Comparison of ENCODE assay signal across 9 cellular contexts in the genomic region with DNA sequence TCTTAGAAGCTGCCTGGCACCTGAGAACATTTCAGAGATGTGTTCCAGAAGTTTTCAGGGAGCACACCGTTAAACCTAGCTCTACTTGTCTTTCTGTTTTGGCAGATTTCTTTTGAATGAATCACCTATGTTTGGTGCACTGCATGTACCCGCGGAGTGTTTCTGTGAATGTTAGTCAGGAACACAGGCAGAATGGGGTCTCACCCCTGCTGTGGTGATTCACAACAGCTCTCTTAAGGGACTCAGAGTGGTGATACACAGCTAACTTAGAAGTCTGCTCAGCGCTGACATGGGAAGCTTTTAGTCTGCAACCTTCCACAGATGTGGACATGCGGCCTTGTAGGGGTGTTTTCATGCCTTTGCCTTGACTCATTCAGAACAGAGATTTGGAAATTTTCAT. TPM values are rescaled to one million over a fixed set of nuclear protein-coding genes. Genes with fewer than 3 reads are reported as not detected.
A peak's percentile ranks its signal among the peaks of the same experiment; 100 is the strongest.
DNase-seq lines count a peak whose midpoint lies in the region; ATAC-seq and TF ChIP-seq lines count a peak whose summit lies in the region.
"Had no signal": no experiment of that assay in that cellular context is flagged by ENCODE, and none has a peak within 500 bp of the region (broad histone marks: within the 10 kb centered on the region; RNA-seq: fewer than 3 reads in every experiment).

No MANE protein-coding gene starts in this region.

- no peak overlapping the region for H3K4me2 ChIP-seq in OCI-LY7 (ENCODE audit: low read length)

- CTCF ChIA-PET in OCI-LY7 (lab: Charles Lee; ENCODE audit: unreplicated experiment) = no interaction called here

- DNase-seq in HT1080 (ENCODE audit: low read depth) (peak; percentile 95), caudate nucleus (lab: John Stamatoyannopoulos, UW) (peak in 19 of 61 donors; percentile 7 to 60 (median 27)), kidney epithelial cell (ENCODE audit: low read depth) (peak; percentile 92), upper lobe of right lung (no peak), MV-4-11 (lab: John Stamatoyannopoulos, UW) (no peak), OCI-LY7 (ENCODE audit: low spot score) (no peak), NCI-H2107 (lab: John Stamatoyannopoulos, UW) (no peak)

- no peak for TF ChIP-seq CTCF in kidney epithelial cell (IDR thresholded peaks at IDR 0.05; ENCODE audit: insufficient read depth, low read length, poor library complexity, severe bottlenecking)
- no peak for TF ChIP-seq CTCF in upper lobe of right lung (IDR thresholded peaks at IDR 0.05)
- no peak for TF ChIP-seq CTCF in OCI-LY7 (conservative IDR thresholded peaks at IDR 0.05; ENCODE audit: low read length)

- no peaks in the 10 kb centered on the region for H3K27me3 ChIP-seq in kidney epithelial cell (ENCODE audit: control insufficient read depth, insufficient read depth, low read length)
- no peaks in the 10 kb centered on the region for H3K27me3 ChIP-seq in upper lobe of right lung

- BruUV-seq in OCI-LY7 (replicated peaks; lab: Mats Ljungman, UMichigan) = no TSS peak

- POLR2A ChIA-PET in OCI-LY7 (lab: Charles Lee) = interaction anchor here (0.6 to 1.4 kb wide), 5 partner anchors 11 to 981 kb away, joined by 3 to 5 read pairs (median 3); no protein-coding TSS in a partner anchor

- no peaks in the 10 kb centered on the region for H3K4me1 ChIP-seq in upper lobe of right lung
- H3K4me1 ChIP-seq in OCI-LY7 (ENCODE audit: insufficient read depth, low read length, poor library complexity, severe bottlenecking) = no peaks in the 10 kb centered on the region

- no peaks in the 10 kb centered on the region for H3K36me3 ChIP-seq in kidney epithelial cell (ENCODE audit: control insufficient read depth, insufficient read depth, low read length)
- peaks cover 34% of the 10 kb centered on the region for H3K36me3 ChIP-seq in upper lobe of right lung
- peaks cover 85% of the 10 kb centered on the region for H3K36me3 ChIP-seq in OCI-LY7 (ENCODE audit: insufficient read depth, low read length)

- no peaks in the 10 kb centered on the region for H4K20me1 ChIP-seq in OCI-LY7 (ENCODE audit: insufficient read depth, low read length)

- H3K4me3 ChIP-seq in kidney epithelial cell (ENCODE audit: low read depth, low read length) = no peak overlapping the region
- no peak overlapping the region for H3K4me3 ChIP-seq in upper lobe of right lung
- no peak overlapping the region for H3K4me3 ChIP-seq in OCI-LY7 (ENCODE audit: low read depth, low read length, poor library complexity, severe bottlenecking)

- intact Hi-C loops in upper lobe of right lung (cut with DNase I) = no loop called here
- intact Hi-C loops in OCI-LY7 (cut with micrococcal nuclease; ENCODE audit: unreplicated experiment) = no loop called here

- H3K9me2 ChIP-seq in OCI-LY7 (ENCODE audit: insufficient read depth, low read length) = no peaks in the 10 kb centered on the region

- peak; percentile 59 for ATAC-seq in upper lobe of right lung
- no peak for ATAC-seq in HG02885 (IDR thresholded peaks at IDR 0.05; ENCODE audit: poor library complexity, unreplicated experiment)

- H2AFZ ChIP-seq in OCI-LY7 (ENCODE audit: low read length) = no peak overlapping the region

- H3K9me3 ChIP-seq in upper lobe of right lung (no peaks in the 10 kb centered on the region), OCI-LY7 (ENCODE audit: low read length) (no peaks in the 10 kb centered on the region)

- H3K27ac ChIP-seq in caudate nucleus (ENCODE audit: low read depth, low read length) = peak overlapping the region; percentile 77
- peak overlapping the region; percentile 48 for H3K27ac ChIP-seq in upper lobe of right lung
- no peak overlapping the region for H3K27ac ChIP-seq in OCI-LY7 (ENCODE audit: low read depth, low read length, poor library complexity, severe bottlenecking)

- no peaks in the 10 kb centered on the region for H3K79me2 ChIP-seq in OCI-LY7 (ENCODE audit: insufficient read depth, low read depth, low read length)

RNA-seq across cellular contexts. Expression of gene TSEN2, which starts 24.0 kb away (rescaled TPM):
- total RNA-seq in HT1080 (2014; rRNA removed; shearing (Covaris generic)) = 14.8 and 20.2 TPM in 2 replicates
- polyA plus RNA-seq in HT1080 (2015; cell fraction: cytosol; rRNA removed) = 11.9 TPM in 2 replicates
- polyA plus RNA-seq in HT1080 (2015; cell fraction: nucleus; rRNA removed) = 31.1 and 32.7 TPM in 2 replicates
- total RNA-seq in kidney epithelial cell = 8.4 and 11.4 TPM in 2 replicates
- total RNA-seq in upper lobe of right lung = 16.0 TPM
- total RNA-seq in OCI-LY7 (2014; rRNA removed; shearing (Covaris generic)) = 33.2 and 40.7 TPM in 2 replicates
- total RNA-seq in OCI-LY7 (2022) = 30.7 and 41.4 TPM in 2 replicates

RNA-seq across cellular contexts. Expression of gene MKRN2OS, which starts 37.0 kb away (rescaled TPM):
- total RNA-seq in HT1080 (2014; rRNA removed; shearing (Covaris generic)) = not detected in 2 replicates
- polyA plus RNA-seq in HT1080 (2015; cell fraction: cytosol; rRNA removed) = not detected in 2 replicates
- not detected in 2 replicates for polyA plus RNA-seq in HT1080 (2015; cell fraction: nucleus; rRNA removed)
- total RNA-seq in kidney epithelial cell (0.14 and 1.3 TPM in 2 replicates), upper lobe of right lung (not detected), OCI-LY7 (2022) (not detected in 2 replicates)
- total RNA-seq in OCI-LY7 (2014; rRNA removed; shearing (Covaris generic)) = 0.28 TPM in 1 of 2 replicates, not detected in the other
- polyA plus RNA-seq: IgD-negative memory B cell had no signal

RNA-seq across cellular contexts. Expression of gene MKRN2, which starts 48.6 kb away (rescaled TPM):
- 37.3 and 39.3 TPM in 2 replicates for total RNA-seq in HT1080 (2014; rRNA removed; shearing (Covaris generic))
- polyA plus RNA-seq in HT1080 (2015; cell fraction: cytosol; rRNA removed) = 34.5 and 40.2 TPM in 2 replicates
- polyA plus RNA-seq in HT1080 (2015; cell fraction: nucleus; rRNA removed) = 29.8 and 31.8 TPM in 2 replicates
- total RNA-seq in kidney epithelial cell = 45.9 and 55.6 TPM in 2 replicates
- 23.4 TPM for total RNA-seq in upper lobe of right lung
- 19.4 and 25.7 TPM in 2 replicates for total RNA-seq in OCI-LY7 (2014; rRNA removed; shearing (Covaris generic))
- 20.2 and 21.9 TPM in 2 replicates for total RNA-seq in OCI-LY7 (2022)

Comparison
In these comparisons a context has a peak if more than half of its experiments do, and no peak if none do; other contexts are left out.
1. DNase-seq: peak in HT1080 (single experiment) and kidney epithelial cell (single experiment); none in upper lobe of right lung (single experiment), MV-4-11 (single experiment), OCI-LY7 (single experiment) and NCI-H2107 (single experiment).